In genomic region chr17:42623732-42624596, GRCh38 we compare ENCODE assay signal across 1 cellular context.
TF ChIP-seq lines count a peak whose summit lies in the region.

No MANE protein-coding gene starts in this region.

TF ChIP-seq in HEK293, 187 proteins besides CTCF, POLR2A, EP300 and RAD21 (continued from another document):
- TF ChIP-seq INSM2 (tag by site-specific recombination; IDR thresholded peaks at IDR 0.05) (peak; percentile 67), ZNF280D (tag by site-specific recombination; IDR thresholded peaks at IDR 0.05) (peak; percentile 11; the same call in 1 of the 2 replicates), ZNF449 (tag by site-specific recombination; IDR thresholded peaks at IDR 0.05) (no peak), ZNF362 (tag by site-specific recombination; IDR thresholded peaks at IDR 0.05) (peak; percentile 67; the same call in 1 of the 2 replicates), ZBTB21 (tag by site-specific recombination; IDR thresholded peaks at IDR 0.05) (0 out of 2 replicates have a peak, but pooled peaks have one; percentile 9), ZNF16 (tag by site-specific recombination; IDR thresholded peaks at IDR 0.05; ENCODE audit: low read depth) (no peak), ZNF335 (tag by site-specific recombination; conservative IDR thresholded peaks at IDR 0.05) (peak; percentile 29; the same call in 1 of the 2 replicates), ZNF677 (tag by site-specific recombination; IDR thresholded peaks at IDR 0.05) (no peak), ZNF184 (tag by site-specific recombination; IDR thresholded peaks at IDR 0.05) (peak; percentile 51; the same call in 1 of the 2 replicates), ZNF266 (tag by site-specific recombination; IDR thresholded peaks at IDR 0.05; ENCODE audit: low read depth) (no peak), ZNF837 (tag by site-specific recombination; IDR thresholded peaks at IDR 0.05) (no peak), ZNF398 (tag by site-specific recombination; IDR thresholded peaks at IDR 0.05) (no peak), ZNF37A (tag by site-specific recombination; IDR thresholded peaks at IDR 0.05) (no peak), ZNF777 (tag by site-specific recombination; IDR thresholded peaks at IDR 0.05; ENCODE audit: borderline replicate concordance) (no peak), ZNF138 (tag by site-specific recombination; IDR thresholded peaks at IDR 0.05; ENCODE audit: borderline replicate concordance) (no peak), ZNF26 (tag by site-specific recombination; IDR thresholded peaks at IDR 0.05) (no peak), ZNF501 (tag by site-specific recombination; IDR thresholded peaks at IDR 0.05) (no peak)
